In the genomic region with DNA sequence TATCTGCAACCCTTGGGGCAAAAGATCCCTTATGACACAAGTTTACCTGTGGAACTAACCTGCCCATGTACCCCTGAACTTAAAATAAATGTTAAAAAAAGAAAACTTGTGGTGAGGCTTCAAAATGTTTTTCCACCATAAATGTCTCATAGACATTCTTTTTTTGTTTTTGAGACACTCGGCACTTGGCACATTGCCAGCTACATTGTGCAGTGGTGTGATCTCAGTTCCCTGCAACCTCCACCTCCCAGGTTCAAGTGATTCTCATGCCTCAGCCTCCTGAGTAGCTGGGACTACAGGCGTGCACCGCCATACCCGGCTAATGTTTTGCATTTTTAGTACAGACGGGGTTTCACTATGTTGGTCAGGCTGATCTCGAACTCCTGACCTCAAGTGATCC, we compare ENCODE assay signal across 20 cellular contexts.
DNase-seq lines count a peak whose midpoint lies in the region; ATAC-seq, FAIRE-seq and TF ChIP-seq lines count a peak whose summit lies in the region.
"Had no signal": no experiment of that assay in that cellular context is flagged by ENCODE, and none has a peak within 500 bp of the region (broad histone marks: within the 10 kb centered on the region; RNA-seq: fewer than 3 reads in every experiment).

No MANE protein-coding gene starts in this region.

- H3K36me3 ChIP-seq in K562 (ENCODE audit: control insufficient read depth, insufficient read depth, low read length) = no peaks in the 10 kb centered on the region
- H3K36me3 ChIP-seq: BLaER1 treated with 17β-estradiol and CSF1 and Interleukin-3, amounts not matched to agents 10 nM and 100 nM had no signal

- BruUV-seq in K562 (replicated peaks; lab: Mats Ljungman, UMichigan) = no TSS peak

- WGBS in K562 (ENCODE audit: insufficient coverage, low coverage, missing lambda C conversion rate) = 0% methylated on average over 4 of the region's 6 CpGs

- no peaks in the 10 kb centered on the region for H4K20me1 ChIP-seq in K562 (replicated peaks; ENCODE audit: control insufficient read depth, insufficient read depth, low read length)
- H4K20me1 ChIP-seq: BLaER1 treated with 17β-estradiol and CSF1 and Interleukin-3, amounts not matched to agents 10 nM and 100 nM had no signal

- H3K4me2 ChIP-seq in K562 (ENCODE audit: insufficient read depth, low read length) = no peak overlapping the region
- H3K4me2 ChIP-seq: A549; BLaER1 treated with 17β-estradiol and CSF1 and Interleukin-3, amounts not matched to agents 10 nM and 100 nM had no signal

- ATAC-seq in K562 (no peak), HG02571 (IDR thresholded peaks at IDR 0.05; ENCODE audit: unreplicated experiment) (no peak)
- ATAC-seq: A549; CD8-positive, alpha-beta T cell had no signal

- no peaks in the 10 kb centered on the region for H3K27me3 ChIP-seq in K562 (ENCODE audit: control insufficient read depth in 2 of 2, insufficient read depth in 2 of 2, low read length in 2 of 2)

- DNase-seq in DMS 273 (lab: John Stamatoyannopoulos, UW; ENCODE audit: unreplicated experiment) (peak; percentile 7), DMS 273 treated with DMSO at 0.1 percent for 48 hours (lab: John Stamatoyannopoulos, UW) (no peak), KBM-7 (peak; percentile 1), K562 (ENCODE audit: extremely low read depth in 1 of 4, low spot score in 3 of 4) (no peak)
- DNase-seq: AML-193; Caco-2; Calu3; CD4-positive, alpha-beta T cell; CD8-positive, alpha-beta T cell; DMS79 treated with DMSO at 0.1 percent for 48 hours; GF-D8 had no signal

- H3K9me3 ChIP-seq in K562 (replicated peaks; ENCODE audit: control insufficient read depth, insufficient read depth, low read depth, low read length) = no peaks in the 10 kb centered on the region
- H3K9me3 ChIP-seq: A549; BLaER1 treated with 17β-estradiol and CSF1 and Interleukin-3, amounts not matched to agents 10 nM and 100 nM; Caco-2 had no signal

- POLR2A ChIA-PET in K562 (lab: Yijun Ruan, JAX) = no interaction called here

- H3K4me3 ChIP-seq in K562 = no peak overlapping the region
- H3K4me3 ChIP-seq: A549; BLaER1 treated with 17β-estradiol and CSF1 and Interleukin-3, amounts not matched to agents 10 nM and 100 nM had no signal

- no peak overlapping the region for H3K27ac ChIP-seq in K562 (ENCODE audit: extremely low read depth, low read depth, low read length)
- H3K27ac ChIP-seq: 22Rv1; A549; BLaER1 treated with 17β-estradiol and CSF1 and Interleukin-3, amounts not matched to agents 10 nM and 100 nM; C4-2B had no signal

- TF ChIP-seq EP300 in K562 (IDR thresholded peaks at IDR 0.05; ENCODE audit: low read length) = no peak

- no peak for TF ChIP-seq CTCF in K562 (IDR thresholded peaks at IDR 0.05 in 2 of 3, conservative IDR thresholded peaks at IDR 0.05 in 1 of 3; ENCODE audit: insufficient read depth in 2 of 3, low read depth in 1 of 3, low read length in 3 of 3)

- no peak for TF ChIP-seq RAD21 in K562 (CRISPR knock-in tag; conservative IDR thresholded peaks at IDR 0.05 in 1 of 2, IDR thresholded peaks at IDR 0.05 in 1 of 2)

- no peak for FAIRE-seq in K562 (lab: Jason Lieb, UNC)
- FAIRE-seq: A549, D721Med, G401.6, GM12891, GM19239 had no signal

- no peak overlapping the region for H3K9ac ChIP-seq in K562 (ENCODE audit: insufficient read depth in 1 of 2, low read depth in 2 of 2, low read length in 2 of 2)
- H3K9ac ChIP-seq: BLaER1 treated with 17β-estradiol and CSF1 and Interleukin-3, amounts not matched to agents 10 nM and 100 nM had no signal

- CTCF ChIA-PET in K562 (lab: Yijun Ruan, JAX; ENCODE audit: low intra/inter-chr PET ratio) = no interaction called here

- no peak for TF ChIP-seq POLR2A in K562 (conservative IDR thresholded peaks at IDR 0.05)

- no peaks in the 10 kb centered on the region for H3K4me1 ChIP-seq in K562 (replicated peaks in 1 of 2; ENCODE audit: control insufficient read depth in 2 of 2, insufficient read depth in 2 of 2, low read length in 2 of 2)
- H3K4me1 ChIP-seq: A549; BLaER1 treated with 17β-estradiol and CSF1 and Interleukin-3, amounts not matched to agents 10 nM and 100 nM; Caco-2 had no signal

- H2AFZ ChIP-seq in K562 (ENCODE audit: low read depth, low read length) = no peak overlapping the region

- no peaks in the 10 kb centered on the region for H3K9me1 ChIP-seq in K562 (ENCODE audit: control insufficient read depth, insufficient read depth, low read length)

- H3K79me2 ChIP-seq in K562 (ENCODE audit: control insufficient read depth, insufficient read depth, low read length) = no peaks in the 10 kb centered on the region

- in situ Hi-C loops in KBM-7 (cut with MboI; ENCODE audit: low pct_unique_long_range_greater_than_20kb, low sequenced_read_pairs) (no loop called here), K562 (cut with MboI) (no loop called here)

- intact Hi-C loops in K562 (cut with micrococcal nuclease) = no loop called here

TF ChIP-seq in K562, 482 proteins besides CTCF, POLR2A, EP300 and RAD21:
- TF ChIP-seq NFIC (IDR thresholded peaks at IDR 0.05) (peak; percentile 83), ZNF184 (CRISPR knock-in tag; IDR thresholded peaks at IDR 0.05) (no peak), NFIX (CRISPR knock-in tag; IDR thresholded peaks at IDR 0.05; ENCODE audit: low read depth) (peak; percentile 73)

Comparison
In these comparisons a context has a peak if more than half of its experiments do, and no peak if none do; other contexts are left out.
1. DNase-seq: peak in DMS 273 (single experiment) and KBM-7 (single experiment); none in DMS 273 treated with DMSO at 0.1 percent for 48 hours (single experiment) and K562 (0 of 4).